ENCODE assay signal across 9 cellular contexts in genomic region chr15:100880139-100880896, GRCh38. TPM values are rescaled to one million over a fixed set of nuclear protein-coding genes. Genes with fewer than 3 reads are reported as not detected.
DNase-seq lines count a peak whose midpoint lies in the region; ATAC-seq and TF ChIP-seq lines count a peak whose summit lies in the region.
"Had no signal": no experiment of that assay in that cellular context is flagged by ENCODE, and none has a peak within 500 bp of the region (broad histone marks: within the 10 kb centered on the region; RNA-seq: fewer than 3 reads in every experiment).

No MANE protein-coding gene starts in this region.

- TF ChIP-seq CTCF in brain microvascular endothelial cell (IDR thresholded peaks at IDR 0.05; ENCODE audit: low read depth, low read length, missing control alignments): no peak
- no peak for TF ChIP-seq CTCF in left lung (IDR thresholded peaks at IDR 0.05)
- TF ChIP-seq CTCF in testis (IDR thresholded peaks at IDR 0.05): no peak

- H3K4me1 ChIP-seq in left lung (peaks cover 0 to 22% of the 10 kb centered on the region in 2 donors), testis (no peaks in the 10 kb centered on the region)

- no peaks in the 10 kb centered on the region for H3K9me3 ChIP-seq in left lung
- H3K9me3 ChIP-seq in testis: no peaks in the 10 kb centered on the region

- peak; percentile 13 for DNase-seq in activated CD4-positive, alpha-beta T cell treated with anti-CD3 and anti-CD28 coated beads for 48 hours
- DNase-seq in activated CD4-positive, alpha-beta T cell treated with anti-CD3 and anti-CD28 coated beads, Interleukin-2, amount 50 U/mL, for 48 hours: no peak
- DNase-seq in brain microvascular endothelial cell (no peak), left lung (no peak), testis (no peak), LoVo (ENCODE audit: low spot score) (no peak)

- ATAC-seq in left lung (no peak), GM19463 (IDR thresholded peaks at IDR 0.05; ENCODE audit: unreplicated experiment) (no peak), HG02884 (IDR thresholded peaks at IDR 0.05; ENCODE audit: unreplicated experiment) (no peak)

- WGBS in testis, 2 donors: 3% methylated on average over 52 to 62 of the region's 80 CpGs

- H3K4me3 ChIP-seq in brain microvascular endothelial cell (ENCODE audit: low read depth, low read length) (peak overlapping the region; percentile 44), left lung (peak overlapping the region; percentile 28 to 43), testis (peak overlapping the region; percentile 63 to 74)

- TF ChIP-seq POLR2A in testis (IDR thresholded peaks at IDR 0.05): no peak

- in situ Hi-C loops in brain microvascular endothelial cell (cut with HindIII; ENCODE audit: low pct_ligation_motif_present, low sequenced_read_pairs): no loop called here

- intact Hi-C loops in left lung (cut with DNase I): no loop called here
- intact Hi-C loops in testis (cut with DNase I; ENCODE audit: low total_unique reads): no loop called here

- no peak overlapping the region for H3K27ac ChIP-seq in brain microvascular endothelial cell
- no peak overlapping the region for H3K27ac ChIP-seq in left lung
- H3K27ac ChIP-seq in testis: peak overlapping the region; percentile 75 to 84
- H3K27ac ChIP-seq: BLaER1 treated with 17β-estradiol and CSF1 and Interleukin-3, amounts not matched to agents 10 nM and 100 nM had no signal

- H3K27me3 ChIP-seq in brain microvascular endothelial cell (replicated peaks) (peaks cover 25% of the 10 kb centered on the region), left lung (peaks cover 25 to 100% of the 10 kb centered on the region in 2 donors), testis (no peaks in the 10 kb centered on the region)

- H3K36me3 ChIP-seq in brain microvascular endothelial cell (replicated peaks): no peaks in the 10 kb centered on the region
- no peaks in the 10 kb centered on the region for H3K36me3 ChIP-seq in left lung
- no peaks in the 10 kb centered on the region for H3K36me3 ChIP-seq in testis (ENCODE audit: low read depth, missing control alignments)
- H3K36me3 ChIP-seq: BLaER1 treated with 17β-estradiol and CSF1 and Interleukin-3, amounts not matched to agents 10 nM and 100 nM had no signal

RNA-seq across cellular contexts. Expression of gene ALDH1A3, which starts 0.7 kb away (rescaled TPM):
- total RNA-seq in left lung (10 to 100 TPM; 13.7 to 17.5 TPM), testis (10 to 100 TPM; 42.5 to 69.9 TPM)
- 29.5 TPM for polyA plus RNA-seq in testis (ENCODE audit: insufficient read depth, low read depth, low replicate concordance)

RNA-seq across cellular contexts. Expression of gene LRRK1, which starts 38.8 kb away (rescaled TPM):
- total RNA-seq in left lung (10 to 100 TPM; 23.1 to 24.2 TPM), testis (10 to 100 TPM; 18.8 to 24.6 TPM)
- polyA plus RNA-seq in testis (ENCODE audit: insufficient read depth, low read depth, low replicate concordance): 23.0 TPM

Comparison
In these comparisons a context has a peak if more than half of its experiments do, and no peak if none do; other contexts are left out.
1. H3K27ac ChIP-seq: peak in testis (2 of 2); none in brain microvascular endothelial cell (single experiment) and left lung (0 of 2).
2. Peak in every context shown above with its lines, with median percentiles within 50 percentile points of each other: H3K4me3 ChIP-seq.